ENCODE assay signal across 27 cellular contexts in the genomic region with DNA sequence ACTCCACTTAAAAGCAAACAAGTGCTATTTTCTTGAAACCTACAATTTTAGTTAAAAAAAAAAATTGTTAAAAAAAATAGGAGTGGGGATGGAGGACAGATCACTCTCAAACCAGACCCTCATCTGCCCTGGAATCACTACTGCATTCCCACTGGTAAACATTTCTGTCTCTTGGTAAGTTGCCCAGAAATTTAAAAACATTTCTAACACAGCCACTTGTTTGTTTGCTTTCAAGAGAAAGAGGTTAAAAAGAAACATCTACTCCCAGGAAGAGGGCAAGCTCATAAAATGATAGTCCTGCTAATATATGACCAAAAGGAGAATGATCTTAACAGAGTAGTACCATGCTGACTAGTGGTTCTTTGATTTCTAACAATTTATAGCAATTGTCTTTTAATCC.
DNase-seq lines count a peak whose midpoint lies in the region; ATAC-seq, FAIRE-seq and TF ChIP-seq lines count a peak whose summit lies in the region.
"Had no signal": no experiment of that assay in that cellular context is flagged by ENCODE, and none has a peak within 500 bp of the region (broad histone marks: within the 10 kb centered on the region; RNA-seq: fewer than 3 reads in every experiment).

No MANE protein-coding gene starts in this region.

- H3K27me3 Mint-ChIP-seq in T-helper 17 cell: no peaks in the 10 kb centered on the region
- H3K27me3 Mint-ChIP-seq: activated CD4-positive, alpha-beta T cell treated with anti-CD3 and anti-CD28 coated beads for 36 hours had no signal

- peak overlapping the region; percentile 41 for H3K27ac ChIP-seq in left ventricle myocardium inferior (replicated peaks)
- H3K27ac ChIP-seq in uterus: peak overlapping the region; percentile 6 to 37
- H3K27ac ChIP-seq in pancreas: no peak overlapping the region

- no peak overlapping the region for H3K4me3 Mint-ChIP-seq in T-helper 17 cell
- H3K4me3 Mint-ChIP-seq: activated CD4-positive, alpha-beta T cell treated with anti-CD3 and anti-CD28 coated beads for 36 hours; T-helper 2 cell treated with Interferon-gamma antibody and Interleukin-4, amounts not matched to agents 5 μg/mL and 100 μg/mL, for 36 hours had no signal

- H3K4me1 ChIP-seq in left ventricle myocardium inferior (peaks cover 60% of the 10 kb centered on the region), uterus (no peaks in the 10 kb centered on the region), pancreas (peaks cover 0 to 5% (median 0%) of the 10 kb centered on the region in 3 donors)

- intact Hi-C loops in left ventricle myocardium inferior (cut with micrococcal nuclease): no loop called here
- intact Hi-C loops in Right ventricle myocardium inferior (cut with DNase I): loop anchor here (2.0 kb wide), 1 partner anchor 35 kb away; no protein-coding TSS in a partner anchor
- intact Hi-C loops in uterus (cut with DNase I; ENCODE audit: low total_unique reads): no loop called here
- intact Hi-C loops in pancreas (cut with DNase I): no loop called here

- ATAC-seq in Right ventricle myocardium inferior: no peak
- ATAC-seq in T-helper 17 cell: no peak
- no peak for ATAC-seq in pancreas
- ATAC-seq: activated CD4-positive, alpha-beta T cell treated with anti-CD3 and anti-CD28 coated beads for 36 hours had no signal

- H3K36me3 Mint-ChIP-seq in T-helper 17 cell (ENCODE audit: low read depth): peaks cover 6% of the 10 kb centered on the region

- in situ Hi-C loops in GM13976 (cut with MboI; ENCODE audit: low sequenced_read_pairs, unreplicated experiment): no loop called here

- H3K9me3 ChIP-seq in left ventricle myocardium inferior (replicated peaks) (no peaks in the 10 kb centered on the region), T-helper 17 cell (ENCODE audit: control insufficient read depth, low read length, poor library complexity, severe bottlenecking) (no peaks in the 10 kb centered on the region), uterus (no peaks in the 10 kb centered on the region), pancreas (no peaks in the 10 kb centered on the region)
- H3K9me3 ChIP-seq: stomach, tibial nerve had no signal

- H3K4me1 Mint-ChIP-seq in T-helper 17 cell: peaks cover 49% of the 10 kb centered on the region

- H3K4me3 ChIP-seq in left ventricle myocardium inferior (no peak overlapping the region), uterus (no peak overlapping the region), pancreas (no peak overlapping the region)
- H3K4me3 ChIP-seq: stomach, tibial nerve had no signal

- no peak for FAIRE-seq in pancreas (lab: Jason Lieb, UNC)
- FAIRE-seq: A204.1, GM18507, HTR-8/SVneo had no signal

- TF ChIP-seq POLR2A in uterus (IDR thresholded peaks at IDR 0.05): no peak

- peak overlapping the region; percentile 90 for H3K27ac Mint-ChIP-seq in T-helper 17 cell

- H3K27me3 ChIP-seq in left ventricle myocardium inferior (ENCODE audit: low read depth): no peaks in the 10 kb centered on the region
- H3K27me3 ChIP-seq in uterus: no peaks in the 10 kb centered on the region
- no peaks in the 10 kb centered on the region for H3K27me3 ChIP-seq in pancreas
- H3K27me3 ChIP-seq: stomach, tibial nerve had no signal

- H3K36me3 ChIP-seq in left ventricle myocardium inferior (no peaks in the 10 kb centered on the region), uterus (no peaks in the 10 kb centered on the region), pancreas (no peaks in the 10 kb centered on the region)
- H3K36me3 ChIP-seq: stomach, tibial nerve had no signal

- TF ChIP-seq CTCF in left ventricle myocardium inferior (IDR thresholded peaks at IDR 0.05; ENCODE audit: borderline replicate concordance) (no peak), uterus (IDR thresholded peaks at IDR 0.05) (no peak), GM13976 (IDR thresholded peaks at IDR 0.05; ENCODE audit: borderline replicate concordance, control extremely low read depth, extremely low read depth, insufficient read depth, missing control alignments) (no peak), pancreas (IDR thresholded peaks at IDR 0.05) (no peak)

- no peak for DNase-seq in left ventricle myocardium inferior
- no peak for DNase-seq in Right ventricle myocardium inferior (ENCODE audit: missing footprints)
- DNase-seq in T-helper 17 cell: no peak
- peak; percentile 32 for DNase-seq in iris pigment epithelial cell (ENCODE audit: low read depth)
- no peak for DNase-seq in uterus
- no peak for DNase-seq in pons (ENCODE audit: low spot score)
- DNase-seq in GM13976 (ENCODE audit: low spot score): no peak
- no peak for DNase-seq in pancreas
- DNase-seq: activated CD4-positive, alpha-beta T cell treated with anti-CD3 and anti-CD28 coated beads for 36 hours; activated CD8-positive, alpha-beta memory T cell treated with anti-CD3 and anti-CD28 coated beads for 24 hours; activated gamma-delta T cell; amniotic stem cell; COR-L47; effector CD8-positive, alpha-beta T cell; HCEC 1CT; head of caudate nucleus; KG1; kidney glomerular epithelial cell; NCI-H1436 treated with DMSO at 0.1 percent for 48 hours; NCI-H510A; nucleus accumbens; stomach had no signal

Comparison
In these comparisons a context has a peak if more than half of its experiments do, and no peak if none do; other contexts are left out.
1. H3K27ac ChIP-seq: peak in left ventricle myocardium inferior (single experiment) and uterus (2 of 2); none in pancreas (0 of 4).